ENCODE assay signal across 20 cellular contexts in genomic region chr9:107756091-107756490, GRCh38.
"Had no signal": no experiment of that assay in that cellular context is flagged by ENCODE, and none has a peak within 500 bp of the region (broad histone marks: within the 10 kb centered on the region; RNA-seq: fewer than 3 reads in every experiment).

No MANE protein-coding gene starts in this region.

- H3K36me3 ChIP-seq: adrenal gland had no signal

- DNase-seq: activated CD4-positive, alpha-beta T cell treated with anti-CD3 and anti-CD28 coated beads for 4 hours; activated CD8-positive, alpha-beta memory T cell treated with anti-CD3 and anti-CD28 coated beads, Interleukin-2, amount 50 U/mL, for 4 hours; activated CD8-positive, alpha-beta T cell treated with anti-CD3 and anti-CD28 coated beads for 36 hours; activated naive CD4-positive, alpha-beta T cell treated with anti-CD3 and anti-CD28 coated beads, Interleukin-2, amount 50 U/mL, for 16 hours; activated naive CD8-positive, alpha-beta T cell treated with anti-CD3 and anti-CD28 coated beads, Interleukin-2, amount 10 ng/mL, durations not matched to agents 7 days and 5 days; activated T-cell treated with anti-CD3 and anti-CD28 coated beads, Interleukin-2, amount 50 U/mL, for 72 hours; adrenal gland; aorta; Karpas-422; NCI-H1105 treated with DMSO at 0.1 percent for 48 hours; NCI-H146; NCI-H187 treated with DMSO at 0.1 percent for 48 hours; NCI-H2081 treated with DMSO at 0.1 percent for 48 hours; NCI-H446; NCI-H524 had no signal

- H3K4me3 ChIP-seq: adrenal gland had no signal

- FAIRE-seq: bronchial epithelial cell had no signal

- H3K4me3 Mint-ChIP-seq: activated CD8-positive, alpha-beta T cell treated with anti-CD3 and anti-CD28 coated beads for 36 hours; activated naive CD8-positive, alpha-beta T cell treated with anti-CD3 and anti-CD28 coated beads, Interleukin-2, amount 10 ng/mL, durations not matched to agents 7 days and 5 days; activated T-cell treated with anti-CD3 and anti-CD28 coated beads, Interleukin-2, amount 50 U/mL, for 72 hours; central memory CD8-positive, alpha-beta T cell; T-helper 2 cell treated with Interferon-gamma antibody and Interleukin-4, amounts not matched to agents 5 μg/mL and 100 μg/mL, for 36 hours had no signal

- H3K27ac Mint-ChIP-seq: activated CD8-positive, alpha-beta T cell treated with anti-CD3 and anti-CD28 coated beads for 36 hours; activated naive CD8-positive, alpha-beta T cell treated with anti-CD3 and anti-CD28 coated beads, Interleukin-2, amount 10 ng/mL, durations not matched to agents 7 days and 5 days; activated T-cell treated with anti-CD3 and anti-CD28 coated beads, Interleukin-2, amount 50 U/mL, for 72 hours; activated T-helper 2 cell treated with anti-CD3 and anti-CD28 coated beads, Interferon-gamma antibody, Interleukin-2, Interleukin-4, amounts not matched to agents 10 μg/mL and 5 μg/mL and 100 μg/mL, durations not matched to agents 14 hours and 24 hours and 36 hours; T-helper 2 cell treated with Interferon-gamma antibody and Interleukin-4, amounts not matched to agents 5 μg/mL and 100 μg/mL, for 36 hours had no signal

- ATAC-seq: activated CD4-positive, CD25-positive, alpha-beta regulatory T cell treated with anti-CD3 and anti-CD28 coated beads, Interleukin-2, amount 50 U/mL, for 24 hours; activated CD8-positive, alpha-beta T cell treated with anti-CD3 and anti-CD28 coated beads for 36 hours had no signal

- H3K4me1 Mint-ChIP-seq: activated naive CD8-positive, alpha-beta T cell treated with anti-CD3 and anti-CD28 coated beads, Interleukin-2, amount 10 ng/mL, durations not matched to agents 7 days and 5 days; central memory CD8-positive, alpha-beta T cell had no signal

- H3K36me3 Mint-ChIP-seq: activated naive CD8-positive, alpha-beta T cell treated with anti-CD3 and anti-CD28 coated beads, Interleukin-2, amount 10 ng/mL, durations not matched to agents 7 days and 5 days had no signal

- H3K27me3 ChIP-seq: adrenal gland had no signal

- H3K9me3 ChIP-seq: adrenal gland had no signal

- H3K27me3 Mint-ChIP-seq: activated CD8-positive, alpha-beta T cell treated with anti-CD3 and anti-CD28 coated beads for 36 hours; activated naive CD8-positive, alpha-beta T cell treated with anti-CD3 and anti-CD28 coated beads, Interleukin-2, amount 10 ng/mL, durations not matched to agents 7 days and 5 days; central memory CD8-positive, alpha-beta T cell had no signal

- H3K9me3 Mint-ChIP-seq: activated T-helper 2 cell treated with anti-CD3 and anti-CD28 coated beads, Interferon-gamma antibody, Interleukin-2, Interleukin-4, amounts not matched to agents 10 μg/mL and 5 μg/mL and 100 μg/mL, durations not matched to agents 14 hours and 24 hours and 36 hours had no signal
